In genomic region chr19:41439441-41440222, GRCh38 we compare ENCODE assay signal across 8 cellular contexts. TPM values are rescaled to one million over a fixed set of nuclear protein-coding genes. Genes with fewer than 3 reads are reported as not detected.
A peak's percentile ranks its signal among the peaks of the same experiment; 100 is the strongest.
DNase-seq lines count a peak whose midpoint lies in the region; ATAC-seq and TF ChIP-seq lines count a peak whose summit lies in the region.

Gene DMAC2, minus strand, starts transcription at chr19:41439912. Its CDS starts 13 bp downstream, at chr19:41439899.

- intact Hi-C loops in aorta (cut with DNase I), result loop anchor here in 1 of 2 donors (5.0 kb wide), 1 partner anchor 42 kb away; the partner anchor contains the start of genes BCKDHA and EXOSC5

- H3K9ac ChIP-seq in rectal smooth muscle tissue (ENCODE audit: low read length), result peak within 1 kb of the TSS; percentile 95

- ATAC-seq in GM18502 (IDR thresholded peaks at IDR 0.05; ENCODE audit: poor library complexity, unreplicated experiment) (peak; percentile 84), HG02943 (IDR thresholded peaks at IDR 0.05; ENCODE audit: low read depth, unreplicated experiment) (peak; percentile 88), aorta (ENCODE audit: low FRiP score) (peak; percentile 98)

- peaks cover 7% of the 10 kb centered on the region for H3K4me1 ChIP-seq in rectal smooth muscle tissue (ENCODE audit: control insufficient read depth, insufficient read depth, low read length)
- H3K4me1 ChIP-seq in aorta (ENCODE audit: control insufficient read depth in 1 of 2, insufficient read depth in 2 of 2, low read length in 2 of 2), result no peaks in the 10 kb centered on the region

- H3K27ac ChIP-seq in rectal smooth muscle tissue (ENCODE audit: low read depth, low read length) (peak within 1 kb of the TSS; percentile 98), aorta (ENCODE audit: low read depth in 1 of 2, low read length in 2 of 2) (peak within 1 kb of the TSS in 1 of 2 donors; percentile 99)

- DNase-seq in NCI-H187 (lab: John Stamatoyannopoulos, UW) (peak; percentile 98 to 99), T-helper 2 cell (peak; percentile 74 to 99 (median 92)), astrocyte of the cerebellum (ENCODE audit: low read depth) (peak; percentile 95), hepatic stellate cell (ENCODE audit: low spot score) (peak; percentile 99), aorta (peak; percentile 98)

- H3K9me3 ChIP-seq in aorta (ENCODE audit: control insufficient read depth, low read length), result no peaks in the 10 kb centered on the region

- peak within 1 kb of the TSS; percentile 72 for H3K4me3 ChIP-seq in astrocyte of the cerebellum (ENCODE audit: low read depth, low read length)
- peak within 1 kb of the TSS; percentile 100 for H3K4me3 ChIP-seq in rectal smooth muscle tissue (ENCODE audit: low read length)
- peak within 1 kb of the TSS; percentile 43 to 45 for H3K4me3 ChIP-seq in aorta (ENCODE audit: low read length in 2 of 2)

- peak; percentile 47 for TF ChIP-seq CTCF in astrocyte of the cerebellum (IDR thresholded peaks at IDR 0.05; ENCODE audit: low read depth, low read length, missing control alignments)

- H3K27me3 ChIP-seq in rectal smooth muscle tissue (ENCODE audit: control insufficient read depth, insufficient read depth, low read length) (no peaks in the 10 kb centered on the region), aorta (ENCODE audit: control insufficient read depth in 1 of 2, insufficient read depth in 2 of 2, low read length in 1 of 2) (no peaks in the 10 kb centered on the region)

- 1% methylated on average over 40 of the region's 40 CpGs for WGBS in aorta, 2 donors

- in situ Hi-C loops in astrocyte of the cerebellum (cut with HindIII; ENCODE audit: low sequenced_read_pairs), result no loop called here

- H3K36me3 ChIP-seq in rectal smooth muscle tissue (ENCODE audit: control insufficient read depth, insufficient read depth, low read length), result peaks cover 6% of the 10 kb centered on the region
- no peaks in the 10 kb centered on the region for H3K36me3 ChIP-seq in aorta (ENCODE audit: control insufficient read depth in 1 of 2, insufficient read depth in 2 of 2, low read length in 1 of 2)

RNA-seq across cellular contexts. Expression of gene DMAC2, which starts in this region (rescaled TPM):
- total RNA-seq in aorta, result 10 to 100 TPM; 28.3 to 31.5 TPM
- 10 to 100 TPM; 32.0 to 41.6 TPM for polyA plus RNA-seq in aorta

Comparison
In these comparisons a context has a peak if more than half of its experiments do, and no peak if none do; other contexts are left out.
1. H3K4me3 ChIP-seq: peak in every context shown above with its lines; median percentile 100 in rectal smooth muscle tissue; 72 in astrocyte of the cerebellum; 44 in aorta.